In the genomic region with DNA sequence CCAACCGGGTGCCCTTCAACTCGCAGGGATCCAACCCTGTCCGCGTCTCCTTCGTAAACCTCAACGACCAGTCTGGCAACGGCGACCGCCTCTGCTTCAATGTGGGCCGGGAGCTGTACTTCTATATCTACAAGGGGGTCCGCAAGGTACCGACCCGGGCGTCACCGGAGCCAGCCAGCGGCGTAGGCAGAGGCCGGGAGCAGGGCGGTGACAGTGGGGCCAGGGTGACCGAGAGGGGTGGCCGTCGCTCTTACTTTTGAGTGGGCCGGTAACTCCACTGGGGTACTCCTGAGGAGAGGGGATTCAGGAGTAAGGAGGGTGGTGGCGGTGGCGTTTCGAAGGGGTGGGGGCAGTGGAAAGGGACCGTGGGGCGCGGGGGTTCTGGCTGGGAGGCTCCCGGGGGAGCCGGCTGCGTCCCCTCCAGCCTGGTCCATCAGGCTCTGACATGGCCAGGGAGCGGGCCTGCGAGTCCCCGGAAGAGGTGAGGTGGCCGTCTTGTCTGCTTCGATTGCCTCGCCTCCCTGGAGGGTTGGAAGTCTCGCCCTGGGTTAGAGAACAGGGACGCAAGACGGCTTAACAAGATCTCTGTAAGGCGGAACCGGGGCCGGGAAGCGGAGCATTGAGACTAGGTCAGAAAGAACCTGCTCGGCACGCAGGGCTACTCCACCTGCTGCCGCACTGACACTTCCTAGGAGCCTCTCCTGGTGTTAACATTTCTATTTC, we compare ENCODE assay signal across 8 cellular contexts. TPM values are rescaled to one million over a fixed set of nuclear protein-coding genes. Genes with fewer than 3 reads are reported as not detected.
DNase-seq lines count a peak whose midpoint lies in the region; ATAC-seq, FAIRE-seq and TF ChIP-seq lines count a peak whose summit lies in the region.

No MANE protein-coding gene starts in this region.

- peak overlapping the region; percentile 98 for H2AFZ ChIP-seq in K562 (ENCODE audit: low read depth, low read length)

- no peak for TF ChIP-seq RAD21 in K562 (CRISPR knock-in tag; conservative IDR thresholded peaks at IDR 0.05 in 1 of 2, IDR thresholded peaks at IDR 0.05 in 1 of 2)

- peak overlapping the region; percentile 85 for H3K27ac ChIP-seq in K562 (ENCODE audit: extremely low read depth, low read depth, low read length)
- H3K27ac ChIP-seq in spleen: peak overlapping the region; percentile 78 to 94 (median 91)

- TF ChIP-seq CTCF in K562 (IDR thresholded peaks at IDR 0.05 in 2 of 3, conservative IDR thresholded peaks at IDR 0.05 in 1 of 3; ENCODE audit: insufficient read depth in 2 of 3, low read depth in 1 of 3, low read length in 3 of 3) (no peak), spleen (IDR thresholded peaks at IDR 0.05 in 8 of 11, conservative IDR thresholded peaks at IDR 0.05 in 3 of 11) (no peak)

- H3K36me3 ChIP-seq in K562 (ENCODE audit: control insufficient read depth, insufficient read depth, low read length) (peaks cover under 1% of the 10 kb centered on the region; the same call in 1 of the 3 replicates), spleen (peaks cover 0 to 26% (median 0%) of the 10 kb centered on the region in 6 donors)

- peak overlapping the region; percentile 94 for H3K4me2 ChIP-seq in K562 (ENCODE audit: insufficient read depth, low read length)

- intact Hi-C loops in K562 (cut with micrococcal nuclease) (no loop called here), spleen (cut with DNase I; ENCODE audit: low total_unique reads) (no loop called here)

- CTCF ChIA-PET in K562 (lab: Yijun Ruan, JAX; ENCODE audit: low intra/inter-chr PET ratio): interaction anchor here (0.7 kb wide), 1 partner anchor 77 kb away, joined by 3 read pairs; no protein-coding TSS in a partner anchor

- H3K9me3 ChIP-seq in K562 (replicated peaks; ENCODE audit: control insufficient read depth, insufficient read depth, low read depth, low read length) (no peaks in the 10 kb centered on the region), spleen (no peaks in the 10 kb centered on the region)

- WGBS in K562 (ENCODE audit: insufficient coverage, low coverage, missing lambda C conversion rate): under 1% methylated on average over 32 of the region's 48 CpGs
- 0 to 1% (median 0%) methylated on average over 34 to 48 of the region's 48 CpGs for WGBS in spleen, 5 donors

- TSS peak; percentile 68 for BruUV-seq in K562 (replicated peaks; lab: Mats Ljungman, UMichigan)

- H3K9me1 ChIP-seq in K562 (ENCODE audit: control insufficient read depth, insufficient read depth, low read length): no peaks in the 10 kb centered on the region

- POLR2A ChIA-PET in K562 (lab: Yijun Ruan, JAX): interaction anchor here (1.1 to 1.9 kb wide), 3 partner anchors 11 to 31 kb away, joined by 3 to 6 read pairs (median 4); no protein-coding TSS in a partner anchor

- peaks cover 10% of the 10 kb centered on the region; the same call in 1 of the 2 replicates for H4K20me1 ChIP-seq in K562 (replicated peaks; ENCODE audit: control insufficient read depth, insufficient read depth, low read length)

- TF ChIP-seq POLR2A in K562 (conservative IDR thresholded peaks at IDR 0.05): no peak
- no peak for TF ChIP-seq POLR2A in spleen (IDR thresholded peaks at IDR 0.05)

- in situ Hi-C loops in K562 (cut with MboI): no loop called here

- DNase-seq in AG08396 (ENCODE audit: low spot score) (peak; percentile 47), T follicular helper cell (ENCODE audit: low read depth) (peak; percentile 5), K562 (ENCODE audit: extremely low read depth in 1 of 4, low spot score in 3 of 4) (peak in 3 of 4 experiments; percentile 25 to 51 (median 46)), iPS-NIHi11 (ENCODE audit: low spot score) (peak; percentile 15), spleen (peak; percentile 87), SHP77 treated with DMSO at 0.1 percent for 48 hours (lab: John Stamatoyannopoulos, UW) (no peak)

- peak overlapping the region; percentile 94 to 96 for H3K9ac ChIP-seq in K562 (ENCODE audit: insufficient read depth in 1 of 2, low read depth in 2 of 2, low read length in 2 of 2)

- no peak for FAIRE-seq in K562 (lab: Jason Lieb, UNC)

- H3K27me3 ChIP-seq in K562 (ENCODE audit: control insufficient read depth in 2 of 2, insufficient read depth in 2 of 2, low read length in 2 of 2) (no peaks in the 10 kb centered on the region), spleen (replicated peaks in 1 of 7) (no peaks in the 10 kb centered on the region)

- H3K4me1 ChIP-seq in K562 (replicated peaks in 1 of 2; ENCODE audit: control insufficient read depth in 2 of 2, insufficient read depth in 2 of 2, low read length in 2 of 2) (peaks cover 3 to 12% of the 10 kb centered on the region in 2 experiments; a peak in 3 of 5 replicates), spleen (peaks cover 18 to 63% (median 38%) of the 10 kb centered on the region in 6 donors)

- TF ChIP-seq EP300 in K562 (IDR thresholded peaks at IDR 0.05; ENCODE audit: low read length): no peak

- peak overlapping the region; percentile 87 for H3K4me3 ChIP-seq in K562
- H3K4me3 ChIP-seq in spleen: peak overlapping the region; percentile 68 to 100 (median 97)

- peaks cover 60% of the 10 kb centered on the region for H3K79me2 ChIP-seq in K562 (ENCODE audit: control insufficient read depth, insufficient read depth, low read length)

- peak; percentile 17 for ATAC-seq in GM18870 (IDR thresholded peaks at IDR 0.05; ENCODE audit: unreplicated experiment)
- peak; percentile 16 for ATAC-seq in HG03139 (IDR thresholded peaks at IDR 0.05; ENCODE audit: unreplicated experiment)
- peak; percentile 65 for ATAC-seq in K562

TF ChIP-seq in K562, 482 proteins besides CTCF, POLR2A, EP300 and RAD21 (continues in another document):
- TF ChIP-seq YBX1 (IDR thresholded peaks at IDR 0.05) (no peak), TFAP4 (CRISPR knock-in tag; IDR thresholded peaks at IDR 0.05; ENCODE audit: borderline replicate concordance) (no peak)

RNA-seq across cellular contexts. Expression of gene WDR20, which starts 0.5 kb away (rescaled TPM):
- total RNA-seq in K562 (2011; cell fraction: chromatin; rRNA removed; ENCODE audit: low replicate concordance): 40.2 and 51.8 TPM in 2 replicates
- 22.0 and 24.1 TPM in 2 replicates for total RNA-seq in K562 (2011; cell fraction: nucleolus; rRNA removed)
- 41.4 and 49.4 TPM in 2 replicates for total RNA-seq in K562 (2011; cell fraction: nucleoplasm; rRNA removed)
- total RNA-seq in K562 (2014; rRNA removed) (8.0 and 9.6 TPM in 2 replicates), K562 (2014; rRNA removed; fragmentation: Illumina TruSeq; extraction: Trizol) (12.1 and 13.9 TPM in 2 replicates), K562 (2015; rRNA removed; fragmentation: Illumina TruSeq; extraction: Trizol) (14.7 and 15.3 TPM in 2 replicates), K562 (2021) (13.3 and 16.6 TPM in 2 replicates), spleen (10 to 100 TPM; 25.8 to 40.8 (median 30.1) TPM)
- polyA plus RNA-seq in K562 (2011; rRNA removed) (10.0 and 11.8 TPM in 2 replicates), K562 (2014; fragmentation: Illumina TruSeq; extraction: Trizol) (10.2 and 10.5 TPM in 2 replicates), K562 (2014; fragmentation: Nextera tagmentation; extraction: Ambion mirVana) (10 to 100 TPM in 1 of 2 experiments, 1 to 10 TPM in 1; 7.0 to 12.1 TPM), K562 (2014; rRNA removed) (9.4 and 11.7 TPM in 2 replicates), spleen (10 to 100 TPM in 1 of 3 donors, 1 to 10 TPM in 2; 8.7 to 11.1 (median 8.7) TPM)
- polyA plus RNA-seq in K562 (2011; cell fraction: cytosol; rRNA removed): 8.6 and 8.7 TPM in 2 replicates
- 12.1 and 12.4 TPM in 2 replicates for polyA plus RNA-seq in K562 (2011; cell fraction: nucleus; rRNA removed)
- 7.8 and 9.6 TPM in 2 replicates for polyA plus RNA-seq in K562 (2012)
- 23.3 and 23.9 TPM in 2 replicates for polyA minus RNA-seq in K562 (2011; rRNA and poly(A)+ RNA removed)
- 11.5 and 17.4 TPM in 2 replicates for polyA minus RNA-seq in K562 (2011; cell fraction: cytosol; rRNA and poly(A)+ RNA removed)
- polyA minus RNA-seq in K562 (2011; cell fraction: nucleus; rRNA and poly(A)+ RNA removed): 7.7 and 15.2 TPM in 2 replicates

RNA-seq across cellular contexts. Expression of gene HSP90AA1, which starts 53.3 kb away (rescaled TPM):
- total RNA-seq in K562 (2011; cell fraction: chromatin; rRNA removed; ENCODE audit: low replicate concordance): 297 and 1,009 TPM in 2 replicates
- total RNA-seq in K562 (2011; cell fraction: nucleolus; rRNA removed): 170 and 251 TPM in 2 replicates
- 335 and 379 TPM in 2 replicates for total RNA-seq in K562 (2011; cell fraction: nucleoplasm; rRNA removed)
- total RNA-seq in K562 (2014; rRNA removed) (578 and 630 TPM in 2 replicates), K562 (2014; rRNA removed; fragmentation: Illumina TruSeq; extraction: Trizol) (496 and 561 TPM in 2 replicates), K562 (2015; rRNA removed; fragmentation: Illumina TruSeq; extraction: Trizol) (376 and 377 TPM in 2 replicates), K562 (2021) (895 and 957 TPM in 2 replicates), spleen (100 to 1,000 TPM; 162 to 395 (median 240) TPM)
- polyA plus RNA-seq in K562 (2011; rRNA removed) (1,094 and 1,547 TPM in 2 replicates), K562 (2014; fragmentation: Illumina TruSeq; extraction: Trizol) (1,640 and 1,731 TPM in 2 replicates), K562 (2014; fragmentation: Nextera tagmentation; extraction: Ambion mirVana) (1,000 to 10,000 TPM in 1 of 2 experiments, 100 to 1,000 TPM in 1; 787 to 1,003 TPM), K562 (2014; rRNA removed) (879 and 956 TPM in 2 replicates), spleen (100 to 1,000 TPM in 2 of 3 donors, 10 to 100 TPM in 1; 98.3 to 178 (median 139) TPM)
- 239 and 550 TPM in 2 replicates for polyA plus RNA-seq in K562 (2011; cell fraction: cytosol; rRNA removed)
- 154 and 294 TPM in 2 replicates for polyA plus RNA-seq in K562 (2011; cell fraction: nucleus; rRNA removed)
- 370 and 1,431 TPM in 2 replicates for polyA plus RNA-seq in K562 (2012)
- 1,917 and 1,981 TPM in 2 replicates for polyA minus RNA-seq in K562 (2011; rRNA and poly(A)+ RNA removed)
- polyA minus RNA-seq in K562 (2011; cell fraction: cytosol; rRNA and poly(A)+ RNA removed): 1,324 and 1,529 TPM in 2 replicates
- 126 and 337 TPM in 2 replicates for polyA minus RNA-seq in K562 (2011; cell fraction: nucleus; rRNA and poly(A)+ RNA removed)
